ENCODE assay signal across 31 cellular contexts in the genomic region with DNA sequence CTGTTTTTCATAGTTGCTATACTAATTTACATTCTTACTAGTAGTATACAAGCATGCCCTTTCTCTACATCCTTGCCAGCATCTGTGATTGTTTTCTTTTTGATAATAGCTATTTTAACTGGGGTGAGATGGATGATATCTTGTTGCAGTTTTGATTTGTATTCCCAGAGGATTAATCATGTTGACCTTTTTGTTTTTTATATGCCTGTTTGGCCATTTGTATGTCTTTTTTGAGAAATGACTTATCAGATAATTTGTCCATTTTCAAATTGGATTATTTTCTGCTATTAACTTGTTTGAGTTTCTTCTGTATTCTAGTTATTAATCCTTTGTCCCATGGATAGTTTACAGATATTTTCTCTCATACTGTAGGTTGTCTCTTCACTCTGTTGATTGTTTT.
"Had no signal": no experiment of that assay in that cellular context is flagged by ENCODE, and none has a peak within 500 bp of the region (broad histone marks: within the 10 kb centered on the region; RNA-seq: fewer than 3 reads in every experiment).

No MANE protein-coding gene starts in this region.

- H3K4me3 ChIP-seq: adrenal gland, breast epithelium, cardiac muscle cell, colonic mucosa, esophagus muscularis mucosa had no signal

- H3K27ac ChIP-seq: breast epithelium, cardiac muscle cell, colonic mucosa, esophagus muscularis mucosa, WERI-Rb-1 had no signal

- H3K36me3 ChIP-seq: adrenal gland, breast epithelium, colonic mucosa had no signal

- H3K4me1 ChIP-seq: breast epithelium, colonic mucosa had no signal

- FAIRE-seq: frontal cortex had no signal

- DNase-seq: activated B cell treated with CpG ODN at 0.5 μM for 24 hours; activated CD4-positive, alpha-beta memory T cell treated with anti-CD3 and anti-CD28 coated beads for 36 hours; activated CD4-positive, alpha-beta T cell treated with anti-CD3 and anti-CD28 coated beads, Interleukin-2, amount 10 ng/mL, durations not matched to agents 24 days and 14 days; activated CD8-positive, alpha-beta memory T cell treated with anti-CD3 and anti-CD28 coated beads, Interleukin-2, amount 10 ng/mL, durations not matched to agents 7 days and 5 days; activated CD8-positive, alpha-beta memory T cell treated with anti-CD3 and anti-CD28 coated beads, Interleukin-2, amount 50 U/mL, for 4 hours; activated CD8-positive, alpha-beta T cell treated with anti-CD3 and anti-CD28 coated beads, Interleukin-2, amount 10 ng/mL, durations not matched to agents 7 days and 5 days; activated effector memory CD4-positive, alpha-beta T cell treated with anti-CD3 and anti-CD28 coated beads, Interleukin-2, amount 50 U/mL, for 16 hours; activated naive CD4-positive, alpha-beta T cell treated with anti-CD3 and anti-CD28 coated beads for 36 hours; activated naive CD8-positive, alpha-beta T cell treated with anti-CD3 and anti-CD28 coated beads for 36 hours; activated naive CD8-positive, alpha-beta T cell treated with anti-CD3 and anti-CD28 coated beads, Interleukin-2, amount 50 U/mL, for 24 hours; activated T-cell treated with anti-CD3 and anti-CD28 coated beads, Interleukin-2, amount 50 U/mL, for 1 hour; activated T-cell treated with anti-CD3 and anti-CD28 coated beads, Interleukin-2, amount 50 U/mL, for 48 hours; adrenal gland; amygdala; aorta; central memory CD4-positive, alpha-beta T cell; cerebellar nuclear complex; colonic mucosa; effector CD8-positive, alpha-beta T cell; erythroblast; foreskin fibroblast; head of caudate nucleus; T-helper 1 cell; T-helper 17 cell; T1000; WERI-Rb-1 had no signal

- H3K9me3 ChIP-seq: adrenal gland, colonic mucosa, esophagus muscularis mucosa had no signal

- H3K27me3 ChIP-seq: adrenal gland, breast epithelium, cardiac muscle cell, colonic mucosa, esophagus muscularis mucosa had no signal

- ATAC-seq: activated CD4-positive, CD25-positive, alpha-beta regulatory T cell treated with anti-CD3 and anti-CD28 coated beads, Interleukin-2, amount 50 U/mL, for 24 hours; activated CD8-positive, alpha-beta memory T cell treated with anti-CD3 and anti-CD28 coated beads, Interleukin-2, amount 10 ng/mL, durations not matched to agents 7 days and 5 days; activated CD8-positive, alpha-beta T cell treated with anti-CD3 and anti-CD28 coated beads, Interleukin-2, amount 10 ng/mL, durations not matched to agents 7 days and 5 days; activated naive CD8-positive, alpha-beta T cell treated with anti-CD3 and anti-CD28 coated beads, Interleukin-2, amount 50 U/mL, for 24 hours; T-helper 17 cell had no signal
